ENCODE assay signal across 30 cellular contexts in the genomic region with DNA sequence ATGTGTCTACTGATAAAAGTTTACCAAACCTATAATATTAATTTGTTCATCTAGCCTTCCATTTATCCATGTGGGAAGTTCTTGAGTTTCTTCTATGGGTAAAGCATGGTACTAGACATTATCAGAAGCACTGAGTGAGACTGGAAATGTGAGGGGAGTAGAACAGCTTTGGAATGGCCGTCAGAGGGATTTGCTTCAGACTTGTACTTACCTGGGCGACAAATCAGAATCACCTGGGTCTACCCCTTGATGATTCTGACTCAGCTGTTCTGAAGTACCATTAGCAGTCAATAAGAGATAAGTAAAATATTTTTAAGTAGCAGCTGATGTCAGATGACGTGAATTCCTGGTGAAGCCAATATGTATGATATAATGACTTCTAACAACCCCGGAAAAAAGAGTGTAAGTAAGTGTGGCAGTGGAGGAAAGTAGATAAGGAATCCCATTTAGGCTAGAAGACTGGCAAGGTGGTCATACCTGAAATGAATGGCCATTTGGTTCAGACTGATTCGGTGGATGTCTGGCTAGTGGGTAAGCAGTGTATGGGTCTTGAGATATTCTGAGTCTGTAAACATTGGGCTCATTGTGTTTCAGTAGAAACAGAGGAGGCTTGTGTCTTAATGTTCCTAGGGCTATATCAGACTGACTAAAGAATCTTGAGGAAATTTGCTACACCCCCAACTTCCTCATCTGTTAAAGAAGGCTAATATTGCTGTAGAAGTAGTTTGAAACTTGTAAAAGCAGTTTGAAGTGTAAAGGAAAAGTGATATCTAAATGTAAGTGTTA.
"Had no signal": no experiment of that assay in that cellular context is flagged by ENCODE, and none has a peak within 500 bp of the region (broad histone marks: within the 10 kb centered on the region; RNA-seq: fewer than 3 reads in every experiment).

No MANE protein-coding gene starts in this region.

- H3K4me1 Mint-ChIP-seq: activated CD4-positive, alpha-beta T cell treated with anti-CD3 and anti-CD28 coated beads for 36 hours; activated CD4-positive, alpha-beta T cell treated with anti-CD3 and anti-CD28 coated beads, Interleukin-2, amount 10 ng/mL, durations not matched to agents 24 days and 14 days; activated CD8-positive, alpha-beta memory T cell treated with anti-CD3 and anti-CD28 coated beads, Interleukin-2, amount 10 ng/mL, durations not matched to agents 7 days and 5 days; activated naive CD4-positive, alpha-beta T cell treated with anti-CD3 and anti-CD28 coated beads, Interleukin-2, amount 10 ng/mL, durations not matched to agents 7 days and 5 days; activated naive CD8-positive, alpha-beta T cell treated with anti-CD3 and anti-CD28 coated beads, Interleukin-2, amount 10 ng/mL, durations not matched to agents 7 days and 5 days; brain had no signal

- H3K36me3 Mint-ChIP-seq: activated CD4-positive, alpha-beta memory T cell treated with anti-CD3 and anti-CD28 coated beads for 36 hours; activated CD8-positive, alpha-beta memory T cell treated with anti-CD3 and anti-CD28 coated beads, Interleukin-2, amount 10 ng/mL, durations not matched to agents 7 days and 5 days; activated naive CD4-positive, alpha-beta T cell treated with anti-CD3 and anti-CD28 coated beads, Interleukin-2, amount 10 ng/mL, durations not matched to agents 7 days and 5 days; activated naive CD4-positive, alpha-beta T cell treated with anti-CD3 and anti-CD28 coated beads, Interleukin-2, amount 50 U/mL, for 72 hours; activated naive CD8-positive, alpha-beta T cell treated with anti-CD3 and anti-CD28 coated beads, Interleukin-2, amount 10 ng/mL, durations not matched to agents 7 days and 5 days; brain had no signal

- DNase-seq: activated CD4-positive, alpha-beta memory T cell treated with anti-CD3 and anti-CD28 coated beads for 36 hours; activated CD4-positive, alpha-beta T cell treated with anti-CD3 and anti-CD28 coated beads for 36 hours; activated CD4-positive, alpha-beta T cell treated with anti-CD3 and anti-CD28 coated beads, Interleukin-2, amount 10 ng/mL, durations not matched to agents 24 days and 14 days; activated CD4-positive, CD25-positive, alpha-beta regulatory T cell; activated CD4-positive, CD25-positive, alpha-beta regulatory T cell treated with anti-CD3 and anti-CD28 coated beads, Interleukin-2, amount 50 U/mL, for 72 hours; activated CD8-positive, alpha-beta memory T cell treated with anti-CD3 and anti-CD28 coated beads, Interleukin-2, amount 10 ng/mL, durations not matched to agents 7 days and 5 days; activated CD8-positive, alpha-beta memory T cell treated with anti-CD3 and anti-CD28 coated beads, Interleukin-2, amount 50 U/mL, for 4 hours; activated CD8-positive, alpha-beta T cell treated with anti-CD3 and anti-CD28 coated beads, Interleukin-2, amount 10 ng/mL, durations not matched to agents 7 days and 5 days; activated gamma-delta T cell; activated naive CD4-positive, alpha-beta T cell; activated naive CD4-positive, alpha-beta T cell treated with anti-CD3 and anti-CD28 coated beads, Interleukin-2, amount 10 ng/mL, durations not matched to agents 7 days and 5 days; activated naive CD8-positive, alpha-beta T cell treated with anti-CD3 and anti-CD28 coated beads, Interleukin-2, amount 10 ng/mL, durations not matched to agents 7 days and 5 days; activated T-cell treated with anti-CD3 and anti-CD28 coated beads for 4 hours; activated T-cell treated with anti-CD3 and anti-CD28 coated beads, Interleukin-2, amount 50 U/mL, for 24 hours; activated T-cell treated with anti-CD3 and anti-CD28 coated beads, Interleukin-2, amount 50 U/mL, for 72 hours; central memory CD4-positive, alpha-beta T cell; cerebellar nuclear complex; colonic mucosa; effector CD8-positive, alpha-beta T cell; foreskin fibroblast; gastrocnemius medialis; glutamatergic neuron; heart left ventricle; T-helper 2 cell had no signal

- H3K27me3 ChIP-seq: ascending aorta, breast epithelium, cardiac muscle cell, colonic mucosa, gastrocnemius medialis, heart left ventricle had no signal

- H3K4me3 Mint-ChIP-seq: activated CD4-positive, alpha-beta memory T cell treated with anti-CD3 and anti-CD28 coated beads for 36 hours; activated CD4-positive, alpha-beta T cell treated with anti-CD3 and anti-CD28 coated beads for 36 hours; activated CD4-positive, alpha-beta T cell treated with anti-CD3 and anti-CD28 coated beads, Interleukin-2, amount 10 ng/mL, durations not matched to agents 24 days and 14 days; activated CD8-positive, alpha-beta memory T cell treated with anti-CD3 and anti-CD28 coated beads, Interleukin-2, amount 10 ng/mL, durations not matched to agents 7 days and 5 days; activated CD8-positive, alpha-beta T cell treated with anti-CD3 and anti-CD28 coated beads, Interleukin-2, amount 10 ng/mL, durations not matched to agents 7 days and 5 days; activated naive CD4-positive, alpha-beta T cell treated with anti-CD3 and anti-CD28 coated beads, Interleukin-2, amount 10 ng/mL, durations not matched to agents 7 days and 5 days; activated naive CD8-positive, alpha-beta T cell treated with anti-CD3 and anti-CD28 coated beads, Interleukin-2, amount 10 ng/mL, durations not matched to agents 7 days and 5 days; activated T-cell treated with anti-CD3 and anti-CD28 coated beads, Interleukin-2, amount 50 U/mL, for 24 hours; activated T-cell treated with anti-CD3 and anti-CD28 coated beads, Interleukin-2, amount 50 U/mL, for 72 hours; brain had no signal

- H3K27ac ChIP-seq: ascending aorta, breast epithelium, cardiac muscle cell, colonic mucosa, gastrocnemius medialis, heart left ventricle had no signal

- H3K4me1 ChIP-seq: ascending aorta, colonic mucosa, gastrocnemius medialis, heart left ventricle had no signal

- H3K27ac Mint-ChIP-seq: activated CD4-positive, alpha-beta memory T cell treated with anti-CD3 and anti-CD28 coated beads for 36 hours; activated CD4-positive, alpha-beta T cell treated with anti-CD3 and anti-CD28 coated beads for 36 hours; activated CD4-positive, alpha-beta T cell treated with anti-CD3 and anti-CD28 coated beads, Interleukin-2, amount 10 ng/mL, durations not matched to agents 24 days and 14 days; activated CD8-positive, alpha-beta memory T cell treated with anti-CD3 and anti-CD28 coated beads, Interleukin-2, amount 10 ng/mL, durations not matched to agents 7 days and 5 days; activated CD8-positive, alpha-beta T cell treated with anti-CD3 and anti-CD28 coated beads, Interleukin-2, amount 10 ng/mL, durations not matched to agents 7 days and 5 days; activated naive CD4-positive, alpha-beta T cell treated with anti-CD3 and anti-CD28 coated beads, Interleukin-2, amount 10 ng/mL, durations not matched to agents 7 days and 5 days; activated naive CD4-positive, alpha-beta T cell treated with anti-CD3 and anti-CD28 coated beads, Interleukin-2, amount 50 U/mL, for 72 hours; activated naive CD8-positive, alpha-beta T cell treated with anti-CD3 and anti-CD28 coated beads, Interleukin-2, amount 10 ng/mL, durations not matched to agents 7 days and 5 days; activated T-cell treated with anti-CD3 and anti-CD28 coated beads, Interleukin-2, amount 50 U/mL, for 24 hours; activated T-cell treated with anti-CD3 and anti-CD28 coated beads, Interleukin-2, amount 50 U/mL, for 72 hours; brain had no signal

- H3K36me3 ChIP-seq: ascending aorta, breast epithelium, cardiac muscle cell, colonic mucosa, gastrocnemius medialis, heart left ventricle had no signal

- H3K4me3 ChIP-seq: ascending aorta, breast epithelium, cardiac muscle cell, colonic mucosa, gastrocnemius medialis, heart left ventricle had no signal

- H3K27me3 Mint-ChIP-seq: activated CD4-positive, alpha-beta memory T cell treated with anti-CD3 and anti-CD28 coated beads for 36 hours; activated CD4-positive, alpha-beta T cell treated with anti-CD3 and anti-CD28 coated beads for 36 hours; activated CD4-positive, alpha-beta T cell treated with anti-CD3 and anti-CD28 coated beads, Interleukin-2, amount 10 ng/mL, durations not matched to agents 24 days and 14 days; activated CD8-positive, alpha-beta memory T cell treated with anti-CD3 and anti-CD28 coated beads, Interleukin-2, amount 10 ng/mL, durations not matched to agents 7 days and 5 days; activated naive CD4-positive, alpha-beta T cell treated with anti-CD3 and anti-CD28 coated beads, Interleukin-2, amount 10 ng/mL, durations not matched to agents 7 days and 5 days; activated naive CD8-positive, alpha-beta T cell treated with anti-CD3 and anti-CD28 coated beads, Interleukin-2, amount 10 ng/mL, durations not matched to agents 7 days and 5 days; activated T-cell treated with anti-CD3 and anti-CD28 coated beads, Interleukin-2, amount 50 U/mL, for 24 hours; brain had no signal

- H3K9me3 ChIP-seq: ascending aorta, breast epithelium, colonic mucosa, gastrocnemius medialis, heart left ventricle had no signal

- ATAC-seq: activated CD4-positive, alpha-beta T cell treated with anti-CD3 and anti-CD28 coated beads for 36 hours; activated CD8-positive, alpha-beta memory T cell treated with anti-CD3 and anti-CD28 coated beads, Interleukin-2, amount 10 ng/mL, durations not matched to agents 7 days and 5 days; activated CD8-positive, alpha-beta T cell treated with anti-CD3 and anti-CD28 coated beads, Interleukin-2, amount 10 ng/mL, durations not matched to agents 7 days and 5 days; activated naive CD4-positive, alpha-beta T cell treated with anti-CD3 and anti-CD28 coated beads, Interleukin-2, amount 50 U/mL, for 72 hours; activated T-cell treated with anti-CD3 and anti-CD28 coated beads, Interleukin-2, amount 50 U/mL, for 72 hours; esophagus mucosa; gastrocnemius medialis; heart left ventricle had no signal

- H3K9me3 Mint-ChIP-seq: activated CD4-positive, alpha-beta memory T cell treated with anti-CD3 and anti-CD28 coated beads for 36 hours; activated CD4-positive, alpha-beta T cell treated with anti-CD3 and anti-CD28 coated beads, Interleukin-2, amount 10 ng/mL, durations not matched to agents 24 days and 14 days; activated naive CD4-positive, alpha-beta T cell treated with anti-CD3 and anti-CD28 coated beads, Interleukin-2, amount 10 ng/mL, durations not matched to agents 7 days and 5 days; activated T-cell treated with anti-CD3 and anti-CD28 coated beads, Interleukin-2, amount 50 U/mL, for 24 hours; brain had no signal
